Comparison of ENCODE assay signal across 1 cellular context in the genomic region with DNA sequence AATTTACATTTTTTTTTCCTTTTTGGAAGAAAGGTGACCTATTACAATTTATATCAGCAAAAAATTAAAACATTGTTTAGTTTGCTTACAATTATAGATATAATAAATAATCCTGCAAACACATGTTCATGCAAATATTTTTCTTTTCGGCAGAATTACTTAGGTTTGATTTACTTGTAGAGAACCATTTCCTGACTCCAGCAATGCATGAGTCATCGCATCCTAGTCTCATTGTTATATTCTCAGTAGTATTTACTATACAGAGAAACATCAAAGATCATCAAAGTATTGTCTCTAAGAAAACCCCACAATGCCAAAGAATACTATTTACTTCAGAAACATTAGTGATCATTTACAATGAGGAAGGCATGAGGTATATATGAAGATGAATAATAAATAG.
A peak's percentile ranks its signal among the peaks of the same experiment; 100 is the strongest.
TF ChIP-seq lines count a peak whose summit lies in the region.

No MANE protein-coding gene starts in this region.

TF ChIP-seq in K562, 482 proteins besides CTCF, POLR2A, EP300 and RAD21:
- TF ChIP-seq, protein P1, sequence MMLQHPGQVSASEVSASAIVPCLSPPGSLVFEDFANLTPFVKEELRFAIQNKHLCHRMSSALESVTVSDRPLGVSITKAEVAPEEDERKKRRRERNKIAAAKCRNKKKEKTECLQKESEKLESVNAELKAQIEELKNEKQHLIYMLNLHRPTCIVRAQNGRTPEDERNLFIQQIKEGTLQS (IDR thresholded peaks at IDR 0.05), result peak; percentile 46; the same call in 1 of the 2 replicates
- TF ChIP-seq, protein P1 (CRISPR knock-in tag; conservative IDR thresholded peaks at IDR 0.05), result no peak
- TF ChIP-seq DPF2 (IDR thresholded peaks at IDR 0.05), result no peak
